ENCODE assay signal across 23 cellular contexts in the genomic region with DNA sequence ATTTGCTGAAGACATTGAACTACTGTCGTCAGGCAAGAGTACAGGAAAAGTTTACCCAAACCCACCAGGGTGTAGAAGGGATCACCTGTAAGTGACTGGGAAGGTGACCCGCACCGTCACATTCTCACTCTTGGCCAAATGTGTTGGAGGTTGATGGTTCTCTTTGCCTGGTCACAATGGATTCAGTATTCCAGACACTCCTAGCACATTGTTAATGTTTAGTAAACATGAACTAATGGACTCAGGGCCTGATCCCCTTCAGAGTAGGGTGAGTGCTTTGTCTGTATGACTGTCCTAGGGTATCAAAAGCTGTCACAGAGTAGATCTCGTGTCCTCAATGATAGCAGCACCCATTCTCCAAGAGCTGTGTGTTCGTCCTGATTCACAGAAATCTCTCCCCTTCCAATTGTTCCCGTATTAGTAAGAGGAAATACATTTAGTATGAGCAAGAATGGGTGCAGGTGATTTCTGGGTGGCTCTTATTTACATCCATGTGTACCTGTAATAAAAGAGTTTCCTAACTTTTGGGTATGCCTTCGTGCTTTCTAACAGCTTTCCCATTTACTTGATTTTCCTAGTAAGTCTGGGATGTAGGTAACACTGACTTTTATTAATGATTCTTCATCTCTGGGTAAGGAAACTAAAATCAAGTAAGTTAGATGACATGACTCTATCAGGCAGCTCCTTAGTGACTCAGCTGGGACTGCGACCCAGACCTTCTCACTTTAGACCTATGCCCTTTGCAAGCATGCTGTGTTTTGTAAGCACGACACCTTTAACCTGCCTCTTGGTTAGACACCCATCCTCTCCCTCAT. TPM values are rescaled to one million over a fixed set of nuclear protein-coding genes. Genes with fewer than 3 reads are reported as not detected.
A peak's percentile ranks its signal among the peaks of the same experiment; 100 is the strongest.
DNase-seq lines count a peak whose midpoint lies in the region; ATAC-seq and TF ChIP-seq lines count a peak whose summit lies in the region.
"Had no signal": no experiment of that assay in that cellular context is flagged by ENCODE, and none has a peak within 500 bp of the region (broad histone marks: within the 10 kb centered on the region; RNA-seq: fewer than 3 reads in every experiment).

No MANE protein-coding gene starts in this region.

- H3K9ac ChIP-seq in BLaER1 treated with 17β-estradiol and CSF1 and Interleukin-3, amounts not matched to agents 10 nM and 100 nM = peak overlapping the region in 2 of 11 experiments; percentile 94 to 97; a peak in 5 of 22 replicates

- H3K9me3 ChIP-seq in BLaER1 treated with 17β-estradiol and CSF1 and Interleukin-3, amounts not matched to agents 10 nM and 100 nM (replicated peaks in 1 of 11) = no peaks in the 10 kb centered on the region
- no peaks in the 10 kb centered on the region for H3K9me3 ChIP-seq in OCI-LY7 (ENCODE audit: low read length)
- no peaks in the 10 kb centered on the region for H3K9me3 ChIP-seq in muscle layer of duodenum (ENCODE audit: control insufficient read depth in 1 of 2, low read length in 2 of 2)
- H3K9me3 ChIP-seq: ascending aorta, Peyer's patch, uterus had no signal

- DNase-seq in OCI-LY7 (ENCODE audit: low spot score) (no peak), epithelial cell of prostate (ENCODE audit: low read depth, low spot score) (peak; percentile 18), HK-2 (ENCODE audit: unreplicated experiment) (no peak), OCI-M1 (lab: John Stamatoyannopoulos, UW) (no peak)
- DNase-seq in activated naive CD4-positive, alpha-beta T cell (lab: John Stamatoyannopoulos, UW) = no peak
- DNase-seq: ACHN; activated naive CD4-positive, alpha-beta T cell treated with anti-CD3 and anti-CD28 coated beads, Interleukin-2, amount 50 U/mL, for 16 hours; activated T-cell treated with anti-CD3 and anti-CD28 coated beads, Interleukin-2, amount 50 U/mL, for 4 hours; DMS53; effector CD4-positive, alpha-beta T cell; GOT3; head of caudate nucleus; MM.1S; NCI-H774; stimulated activated CD4-positive, alpha-beta T cell treated with anti-CD3 and anti-CD28 coated beads, Interleukin-12 subunit alpha, Interleukin-12 subunit beta, amount 100 ng/mL, for 4 hours; uterus had no signal

- peak overlapping the region in 8 of 11 experiments; percentile 15 to 100 (median 98); a peak in 12 of 22 replicates for H3K4me2 ChIP-seq in BLaER1 treated with 17β-estradiol and CSF1 and Interleukin-3, amounts not matched to agents 10 nM and 100 nM
- H3K4me2 ChIP-seq in OCI-LY7 (ENCODE audit: low read length) = peak overlapping the region; percentile 12; the same call in 1 of the 2 replicates

- peaks cover 38 to 84% (median 46%) of the 10 kb centered on the region in 10 experiments for H3K4me1 ChIP-seq in BLaER1 treated with 17β-estradiol and CSF1 and Interleukin-3, amounts not matched to agents 10 nM and 100 nM
- H3K4me1 ChIP-seq in OCI-LY7 (ENCODE audit: insufficient read depth, low read length, poor library complexity, severe bottlenecking) (peaks cover 20% of the 10 kb centered on the region), muscle layer of duodenum (ENCODE audit: control insufficient read depth in 1 of 2, insufficient read depth in 2 of 2, low read length in 2 of 2) (peaks cover 25 to 54% of the 10 kb centered on the region in 2 donors)

- peaks cover 0 to 85% (median 14%) of the 10 kb centered on the region in 11 experiments; a peak in 13 of 22 replicates for H3K36me3 ChIP-seq in BLaER1 treated with 17β-estradiol and CSF1 and Interleukin-3, amounts not matched to agents 10 nM and 100 nM
- H3K36me3 ChIP-seq in OCI-LY7 (ENCODE audit: insufficient read depth, low read length) (no peaks in the 10 kb centered on the region), muscle layer of duodenum (ENCODE audit: control insufficient read depth in 1 of 2, insufficient read depth in 2 of 2, low read length in 2 of 2) (no peaks in the 10 kb centered on the region)
- H3K36me3 ChIP-seq: ascending aorta, Peyer's patch, uterus had no signal

- peaks cover 8 to 96% (median 34%) of the 10 kb centered on the region in 11 experiments; a peak in 13 of 22 replicates for H4K20me1 ChIP-seq in BLaER1 treated with 17β-estradiol and CSF1 and Interleukin-3, amounts not matched to agents 10 nM and 100 nM
- no peaks in the 10 kb centered on the region for H4K20me1 ChIP-seq in OCI-LY7 (ENCODE audit: insufficient read depth, low read length)

- intact Hi-C loops in OCI-LY7 (cut with micrococcal nuclease; ENCODE audit: unreplicated experiment) = loop anchor here (10.0 kb wide), 2 partner anchors 353 to 433 kb away; partner anchors contain the start of gene SEPTIN7

- H3K9me2 ChIP-seq in OCI-LY7 (ENCODE audit: insufficient read depth, low read length) = no peaks in the 10 kb centered on the region

- no peak overlapping the region for H2AFZ ChIP-seq in OCI-LY7 (ENCODE audit: low read length)

- no TSS peak for BruUV-seq in OCI-LY7 (replicated peaks; lab: Mats Ljungman, UMichigan)

- POLR2A ChIA-PET in OCI-LY7 (lab: Charles Lee) = interaction anchor here (4.4 kb wide), 1 partner anchor 15 kb away, joined by 15 read pairs; no protein-coding TSS in a partner anchor

- ATAC-seq in GM18909 (IDR thresholded peaks at IDR 0.05; ENCODE audit: poor library complexity, unreplicated experiment) = no peak
- ATAC-seq: activated T-cell treated with anti-CD3 and anti-CD28 coated beads, Interleukin-2, amount 50 U/mL, for 4 hours had no signal

- H3K79me2 ChIP-seq in OCI-LY7 (ENCODE audit: insufficient read depth, low read depth, low read length) = no peaks in the 10 kb centered on the region

- no peak for TF ChIP-seq CTCF in OCI-LY7 (conservative IDR thresholded peaks at IDR 0.05; ENCODE audit: low read length)

- no peaks in the 10 kb centered on the region for H3K27me3 ChIP-seq in BLaER1 treated with 17β-estradiol and CSF1 and Interleukin-3, amounts not matched to agents 10 nM and 100 nM
- no peaks in the 10 kb centered on the region for H3K27me3 ChIP-seq in muscle layer of duodenum (ENCODE audit: low read depth, low read length)
- H3K27me3 ChIP-seq: ascending aorta, Peyer's patch, uterus had no signal

- CTCF ChIA-PET in OCI-LY7 (lab: Charles Lee; ENCODE audit: unreplicated experiment) = no interaction called here

- H3K4me3 ChIP-seq in BLaER1 treated with 17β-estradiol and CSF1 and Interleukin-3, amounts not matched to agents 10 nM and 100 nM = peak overlapping the region in 3 of 10 experiments; percentile 92 to 99 (median 96); a peak in 6 of 20 replicates
- H3K4me3 ChIP-seq in OCI-LY7 (ENCODE audit: low read depth, low read length, poor library complexity, severe bottlenecking) (no peak overlapping the region), muscle layer of duodenum (ENCODE audit: low read depth in 1 of 2, low read length in 2 of 2) (peak overlapping the region in 1 of 2 donors; percentile 4)
- H3K4me3 ChIP-seq: SK-N-MC, uterus had no signal

- H3K27ac ChIP-seq in BLaER1 treated with 17β-estradiol and CSF1 and Interleukin-3, amounts not matched to agents 10 nM and 100 nM = no peak overlapping the region; a peak in 1 of 22 replicates
- H3K27ac ChIP-seq in OCI-LY7 (ENCODE audit: low read depth, low read length, poor library complexity, severe bottlenecking) = no peak overlapping the region
- peak overlapping the region; percentile 65 for H3K27ac ChIP-seq in epithelial cell of prostate
- H3K27ac ChIP-seq in muscle layer of duodenum (ENCODE audit: low read length) = peak overlapping the region; percentile 40
- H3K27ac ChIP-seq: ascending aorta, HL-60, SK-N-MC had no signal

RNA-seq across cellular contexts. Expression of gene EEPD1, which starts 4.7 kb away (rescaled TPM):
- total RNA-seq in OCI-LY7 (2014; rRNA removed; shearing (Covaris generic)) = 1.7 and 5.1 TPM in 2 replicates
- total RNA-seq in OCI-LY7 (2022) = 6.1 and 8.1 TPM in 2 replicates

Comparison
In these comparisons a context has a peak if more than half of its experiments do, and no peak if none do; other contexts are left out.
1. H3K27ac ChIP-seq: peak in epithelial cell of prostate (single experiment) and muscle layer of duodenum (single experiment); none in BLaER1 treated with 17β-estradiol and CSF1 and Interleukin-3, amounts not matched to agents 10 nM and 100 nM (0 of 11) and OCI-LY7 (single experiment).